In genomic region chr12:104237930-104238329, GRCh38 we compare ENCODE assay signal across 34 cellular contexts.
"Had no signal": no experiment of that assay in that cellular context is flagged by ENCODE, and none has a peak within 500 bp of the region (broad histone marks: within the 10 kb centered on the region; RNA-seq: fewer than 3 reads in every experiment).

No MANE protein-coding gene starts in this region.

- FAIRE-seq: astrocyte, colon, TTC549 had no signal

- H3K4me3 ChIP-seq: adrenal gland, body of pancreas, breast epithelium had no signal

- H3K36me3 ChIP-seq: adrenal gland, brain microvascular endothelial cell, breast epithelium had no signal

- H3K4me1 ChIP-seq: adrenal gland, body of pancreas, breast epithelium had no signal

- ATAC-seq: activated CD8-positive, alpha-beta T cell treated with anti-CD3 and anti-CD28 coated beads for 36 hours; activated naive CD4-positive, alpha-beta T cell treated with anti-CD3 and anti-CD28 coated beads, Interleukin-2, amount 50 U/mL, for 72 hours; activated T-cell treated with anti-CD3 and anti-CD28 coated beads, Interleukin-2, amount 50 U/mL, for 4 hours; activated T-cell treated with anti-CD3 and anti-CD28 coated beads, Interleukin-2, amount 50 U/mL, for 72 hours; activated T-helper 17 cell treated with anti-CD3 and anti-CD28 coated beads, Interleukin-2, amount 50 U/mL, for 72 hours; body of pancreas; T-helper 17 cell had no signal

- H3K27me3 ChIP-seq: adrenal gland, body of pancreas, brain microvascular endothelial cell, breast epithelium had no signal

- DNase-seq: activated B cell treated with CpG ODN at 0.5 μM for 24 hours; activated CD4-positive, alpha-beta memory T cell treated with anti-CD3 and anti-CD28 coated beads for 36 hours; activated CD4-positive, alpha-beta T cell treated with anti-CD3 and anti-CD28 coated beads for 4 hours; activated CD4-positive, alpha-beta T cell treated with anti-CD3 and anti-CD28 coated beads, Interleukin-2, amount 10 ng/mL, durations not matched to agents 24 days and 14 days; activated CD4-positive, alpha-beta T cell treated with anti-CD3 and anti-CD28 coated beads, Interleukin-2, amount 50 U/mL, for 1 hour; activated CD4-positive, alpha-beta T cell treated with anti-CD3 and anti-CD28 coated beads, Interleukin-2, amount 50 U/mL, for 4 hours; activated CD4-positive, CD25-positive, alpha-beta regulatory T cell treated with anti-CD3 and anti-CD28 coated beads, Interleukin-2, amount 50 U/mL, for 72 hours; activated CD8-positive, alpha-beta memory T cell treated with anti-CD3 and anti-CD28 coated beads, Interleukin-2, amount 50 U/mL, for 4 hours; activated CD8-positive, alpha-beta T cell treated with anti-CD3 and anti-CD28 coated beads for 36 hours; activated effector memory CD4-positive, alpha-beta T cell treated with anti-CD3 and anti-CD28 coated beads, Interleukin-2, amount 50 U/mL, for 16 hours; activated gamma-delta T cell treated with Interleukin-2 at 50 U/mL for 16 hours; activated naive CD4-positive, alpha-beta T cell; activated naive CD4-positive, alpha-beta T cell treated with anti-CD3 and anti-CD28 coated beads for 36 hours; activated naive CD4-positive, alpha-beta T cell treated with anti-CD3 and anti-CD28 coated beads, Interleukin-2, amount 50 U/mL, for 16 hours; activated naive CD8-positive, alpha-beta T cell treated with anti-CD3 and anti-CD28 coated beads for 36 hours; activated T-cell treated with anti-CD3 and anti-CD28 coated beads for 4 hours; activated T-cell treated with anti-CD3 and anti-CD28 coated beads, Interleukin-2, amount 50 U/mL, for 1 hour; activated T-cell treated with anti-CD3 and anti-CD28 coated beads, Interleukin-2, amount 50 U/mL, for 4 hours; activated T-cell treated with anti-CD3 and anti-CD28 coated beads, Interleukin-2, amount 50 U/mL, for 72 hours; adrenal gland; amniotic stem cell; aorta; body of pancreas; brain microvascular endothelial cell; central memory CD4-positive, alpha-beta T cell; T-helper 17 cell; T-helper 9 cell had no signal

- H3K27ac ChIP-seq: adrenal gland, body of pancreas, brain microvascular endothelial cell, breast epithelium, VCaP had no signal
